In the genomic region with DNA sequence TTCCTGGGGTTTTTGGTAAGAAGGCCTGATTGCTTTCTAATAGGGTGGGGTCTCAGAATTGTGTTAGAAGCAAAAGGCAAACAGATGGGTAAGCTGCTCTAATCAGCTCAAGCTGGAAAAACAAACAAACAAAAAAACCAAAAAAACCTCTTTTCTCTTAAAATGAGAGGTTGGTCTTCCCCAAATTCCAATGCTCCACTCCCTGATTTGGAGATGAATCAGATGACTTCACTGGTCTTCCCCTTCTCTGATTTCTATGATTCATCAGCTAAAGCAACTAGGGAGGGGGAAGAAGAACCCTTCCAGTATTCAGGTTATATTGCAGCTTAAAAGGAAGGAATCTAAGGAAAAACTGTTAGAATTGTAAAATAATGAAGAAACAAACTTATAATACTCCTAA, we compare ENCODE assay signal across 12 cellular contexts. TPM values are rescaled to one million over a fixed set of nuclear protein-coding genes. Genes with fewer than 3 reads are reported as not detected.
DNase-seq lines count a peak whose midpoint lies in the region; ATAC-seq and TF ChIP-seq lines count a peak whose summit lies in the region.
"Had no signal": no experiment of that assay in that cellular context is flagged by ENCODE, and none has a peak within 500 bp of the region (broad histone marks: within the 10 kb centered on the region; RNA-seq: fewer than 3 reads in every experiment).

No MANE protein-coding gene starts in this region.

- no peak overlapping the region for H2BK120ac ChIP-seq in mesenchymal stem cell (ENCODE audit: low read depth, low read length)

- H3K27me3 Mint-ChIP-seq in progenitor cell of endocrine pancreas = no peaks in the 10 kb centered on the region
- H3K27me3 Mint-ChIP-seq in T-helper 2 cell treated with Interferon-gamma antibody and Interleukin-4, amounts not matched to agents 5 μg/mL and 100 μg/mL, for 36 hours (ENCODE audit: low read depth) = peaks cover 3% of the 10 kb centered on the region
- H3K27me3 Mint-ChIP-seq in T-helper 17 cell = no peaks in the 10 kb centered on the region
- H3K27me3 Mint-ChIP-seq: activated naive CD4-positive, alpha-beta T cell treated with anti-CD3 and anti-CD28 coated beads, Interleukin-2, amount 50 U/mL, for 24 hours had no signal

- peak overlapping the region; percentile 15 for H2AFZ ChIP-seq in ACC112 (ENCODE audit: low read length, unreplicated experiment)
- no peak overlapping the region for H2AFZ ChIP-seq in mesenchymal stem cell (ENCODE audit: low read depth, low read length)

- H3K36me3 Mint-ChIP-seq in progenitor cell of endocrine pancreas (ENCODE audit: insufficient read depth) = no peaks in the 10 kb centered on the region
- peaks cover 4% of the 10 kb centered on the region for H3K36me3 Mint-ChIP-seq in T-helper 2 cell treated with Interferon-gamma antibody and Interleukin-4, amounts not matched to agents 5 μg/mL and 100 μg/mL, for 36 hours (ENCODE audit: low read depth)
- no peaks in the 10 kb centered on the region for H3K36me3 Mint-ChIP-seq in T-helper 17 cell (ENCODE audit: low read depth)
- H3K36me3 Mint-ChIP-seq: activated naive CD4-positive, alpha-beta T cell treated with anti-CD3 and anti-CD28 coated beads, Interleukin-2, amount 50 U/mL, for 24 hours; WTC11 had no signal

- peaks cover 2% of the 10 kb centered on the region for H3K79me1 ChIP-seq in mesenchymal stem cell (replicated peaks; ENCODE audit: low read length, poor library complexity, severe bottlenecking)

- H2AK5ac ChIP-seq in mesenchymal stem cell (ENCODE audit: low read length, severe bottlenecking) = no peak overlapping the region

- H3K4me3 ChIP-seq in ACC112 (ENCODE audit: low read depth, low read length) (peak overlapping the region; percentile 38), HUES48 (ENCODE audit: low read depth, low read length) (no peak overlapping the region), cardiac fibroblast (replicated peaks in 1 of 2; ENCODE audit: low read depth in 2 of 2, low read length in 2 of 2) (no peak overlapping the region), mesenchymal stem cell (ENCODE audit: insufficient read depth in 1 of 2, low read depth in 1 of 2, low read length in 2 of 2) (peak overlapping the region in 1 of 2 experiments; percentile 45)

- ATAC-seq in T-helper 17 cell = no peak
- ATAC-seq: WTC11 had no signal

- H3K4me1 Mint-ChIP-seq in progenitor cell of endocrine pancreas (ENCODE audit: low read depth) = peaks cover 15% of the 10 kb centered on the region
- H3K4me1 Mint-ChIP-seq in T-helper 2 cell treated with Interferon-gamma antibody and Interleukin-4, amounts not matched to agents 5 μg/mL and 100 μg/mL, for 36 hours (ENCODE audit: low read depth) = peaks cover 16% of the 10 kb centered on the region
- peaks cover 9% of the 10 kb centered on the region for H3K4me1 Mint-ChIP-seq in T-helper 17 cell

- H3K36me3 ChIP-seq in ACC112 (ENCODE audit: insufficient read depth, low read length) (no peaks in the 10 kb centered on the region), HUES48 (ENCODE audit: control insufficient read depth, insufficient read depth, low read length) (no peaks in the 10 kb centered on the region), mesenchymal stem cell (ENCODE audit: control insufficient read depth in 1 of 2, insufficient read depth in 2 of 2, low read depth in 1 of 2, low read length in 2 of 2) (no peaks in the 10 kb centered on the region)

- no peak overlapping the region for H4K91ac ChIP-seq in mesenchymal stem cell (ENCODE audit: low read length)

- H3K9me3 ChIP-seq in HUES48 (ENCODE audit: control insufficient read depth, insufficient read depth, low read length) (no peaks in the 10 kb centered on the region), mesenchymal stem cell (ENCODE audit: control insufficient read depth, low read length) (no peaks in the 10 kb centered on the region), T-helper 17 cell (ENCODE audit: control insufficient read depth, low read length, poor library complexity, severe bottlenecking) (no peaks in the 10 kb centered on the region)

- no peak overlapping the region for H3K18ac ChIP-seq in mesenchymal stem cell (ENCODE audit: low read depth in 1 of 2, low read length in 2 of 2)

- H3K9ac ChIP-seq in HUES48 (ENCODE audit: low read depth, low read length) (no peak overlapping the region), mesenchymal stem cell (ENCODE audit: low read length) (peak overlapping the region; percentile 64)

- TF ChIP-seq CTCF in cardiac fibroblast (IDR thresholded peaks at IDR 0.05; ENCODE audit: low read depth, low read length) (no peak), progenitor cell of endocrine pancreas (IDR thresholded peaks at IDR 0.05; ENCODE audit: unreplicated experiment) (no peak)

- no peak overlapping the region for H4K8ac ChIP-seq in mesenchymal stem cell (ENCODE audit: low read length)

- no peak overlapping the region for H2BK12ac ChIP-seq in mesenchymal stem cell (ENCODE audit: low read length in 2 of 2)

- H3K27ac ChIP-seq in ACC112 (ENCODE audit: low read depth, low read length) (peak overlapping the region; percentile 93), HUES48 (ENCODE audit: low read depth, low read length) (peak overlapping the region; percentile 70), mesenchymal stem cell (ENCODE audit: low read length, poor library complexity, severe bottlenecking) (peak overlapping the region; percentile 61)
- H3K27ac ChIP-seq: C4-2B had no signal

- no peak overlapping the region for H3K4ac ChIP-seq in mesenchymal stem cell (ENCODE audit: low read depth in 1 of 2, low read length in 2 of 2)

- no peak overlapping the region for H3K27ac Mint-ChIP-seq in progenitor cell of endocrine pancreas
- no peak overlapping the region for H3K27ac Mint-ChIP-seq in T-helper 2 cell treated with Interferon-gamma antibody and Interleukin-4, amounts not matched to agents 5 μg/mL and 100 μg/mL, for 36 hours
- H3K27ac Mint-ChIP-seq in T-helper 17 cell = no peak overlapping the region
- H3K27ac Mint-ChIP-seq: activated naive CD4-positive, alpha-beta T cell treated with anti-CD3 and anti-CD28 coated beads, Interleukin-2, amount 50 U/mL, for 24 hours; WTC11 had no signal

- H3K9me3 Mint-ChIP-seq in progenitor cell of endocrine pancreas (ENCODE audit: low read depth) = no peaks in the 10 kb centered on the region
- H3K9me3 Mint-ChIP-seq in T-helper 2 cell treated with Interferon-gamma antibody and Interleukin-4, amounts not matched to agents 5 μg/mL and 100 μg/mL, for 36 hours = peaks cover 3% of the 10 kb centered on the region
- H3K9me3 Mint-ChIP-seq: WTC11 had no signal

- no peak overlapping the region for H3K14ac ChIP-seq in mesenchymal stem cell (ENCODE audit: low read length in 2 of 2)

- H3K23ac ChIP-seq in mesenchymal stem cell (ENCODE audit: low read length in 2 of 2) = no peak overlapping the region

- H3K79me2 ChIP-seq in ACC112 (ENCODE audit: control insufficient read depth, insufficient read depth, low read length, unreplicated experiment) = peaks cover 2% of the 10 kb centered on the region

- H3K27me3 ChIP-seq in ACC112 (ENCODE audit: insufficient read depth, low read length) (no peaks in the 10 kb centered on the region), HUES48 (ENCODE audit: control insufficient read depth, insufficient read depth, low read length) (no peaks in the 10 kb centered on the region), mesenchymal stem cell (ENCODE audit: control insufficient read depth in 1 of 2, insufficient read depth in 1 of 2, low read length in 2 of 2) (no peaks in the 10 kb centered on the region)

- H3K4me3 Mint-ChIP-seq in progenitor cell of endocrine pancreas (ENCODE audit: low read depth) = no peak overlapping the region
- H3K4me3 Mint-ChIP-seq in T-helper 2 cell treated with Interferon-gamma antibody and Interleukin-4, amounts not matched to agents 5 μg/mL and 100 μg/mL, for 36 hours = no peak overlapping the region
- H3K4me3 Mint-ChIP-seq in T-helper 17 cell = no peak overlapping the region
- H3K4me3 Mint-ChIP-seq: activated naive CD4-positive, alpha-beta T cell treated with anti-CD3 and anti-CD28 coated beads, Interleukin-2, amount 50 U/mL, for 24 hours; WTC11 had no signal

- no peak overlapping the region for H2BK15ac ChIP-seq in mesenchymal stem cell (ENCODE audit: low read depth, poor library complexity, severe bottlenecking)

- peak overlapping the region; percentile 37 for H3K4me2 ChIP-seq in mesenchymal stem cell (ENCODE audit: low read length, poor library complexity, severe bottlenecking)

- DNase-seq in cardiac fibroblast (ENCODE audit: low read depth in 2 of 2) (peak; percentile 66 to 92), mesenchymal stem cell (peak; percentile 40), progenitor cell of endocrine pancreas (ENCODE audit: low spot score, unreplicated experiment) (no peak), NCI-H345 treated with DMSO at 0.1 percent for 48 hours (lab: John Stamatoyannopoulos, UW; ENCODE audit: unreplicated experiment) (no peak), T-helper 17 cell (no peak)
- DNase-seq in T-helper 2 cell treated with Interferon-gamma antibody and Interleukin-4, amounts not matched to agents 5 μg/mL and 100 μg/mL, for 36 hours (ENCODE audit: low spot score) = no peak
- DNase-seq: stimulated activated CD4-positive, alpha-beta T cell treated with anti-CD3 and anti-CD28 coated beads, Interleukin-4, amount 100 ng/mL, for 4 hours had no signal

- H3K4me1 ChIP-seq in ACC112 (ENCODE audit: control insufficient read depth, insufficient read depth, low read length, unreplicated experiment) = peaks cover 47% of the 10 kb centered on the region
- H3K4me1 ChIP-seq in HUES48 (ENCODE audit: control insufficient read depth, insufficient read depth, low read length) = peaks cover 12% of the 10 kb centered on the region; the same call in 1 of the 2 replicates
- H3K4me1 ChIP-seq in mesenchymal stem cell (ENCODE audit: control insufficient read depth, insufficient read depth, low read depth, low read length) = peaks cover 6% of the 10 kb centered on the region

- no peak overlapping the region for H2BK5ac ChIP-seq in mesenchymal stem cell (ENCODE audit: low read depth, low read length, poor library complexity, severe bottlenecking)

RNA-seq across cellular contexts. Expression of a gene that starts 9.6 kb away (rescaled TPM):
- polyA plus RNA-seq in mesenchymal stem cell (2013, experiment 1 of 2) = 2,051 TPM
- polyA plus RNA-seq in mesenchymal stem cell (2013, experiment 2 of 2) = 2,053 TPM
- total RNA-seq in progenitor cell of endocrine pancreas = 311 and 366 TPM in 2 replicates
- total RNA-seq in T-helper 17 cell = 100 to 1,000 TPM; 186 to 190 TPM

Comparison
In these comparisons a context has a peak if more than half of its experiments do, and no peak if none do; other contexts are left out.
1. DNase-seq: peak in cardiac fibroblast (2 of 2) and mesenchymal stem cell (single experiment); none in progenitor cell of endocrine pancreas (single experiment), T-helper 2 cell treated with Interferon-gamma antibody and Interleukin-4, amounts not matched to agents 5 μg/mL and 100 μg/mL, for 36 hours (single experiment), NCI-H345 treated with DMSO at 0.1 percent for 48 hours (single experiment) and T-helper 17 cell (0 of 3).
2. Peak in every context shown above with its lines, with median percentiles within 50 percentile points of each other: H3K27ac ChIP-seq.